9 cellular contexts compared by ENCODE assay signal in the genomic region with DNA sequence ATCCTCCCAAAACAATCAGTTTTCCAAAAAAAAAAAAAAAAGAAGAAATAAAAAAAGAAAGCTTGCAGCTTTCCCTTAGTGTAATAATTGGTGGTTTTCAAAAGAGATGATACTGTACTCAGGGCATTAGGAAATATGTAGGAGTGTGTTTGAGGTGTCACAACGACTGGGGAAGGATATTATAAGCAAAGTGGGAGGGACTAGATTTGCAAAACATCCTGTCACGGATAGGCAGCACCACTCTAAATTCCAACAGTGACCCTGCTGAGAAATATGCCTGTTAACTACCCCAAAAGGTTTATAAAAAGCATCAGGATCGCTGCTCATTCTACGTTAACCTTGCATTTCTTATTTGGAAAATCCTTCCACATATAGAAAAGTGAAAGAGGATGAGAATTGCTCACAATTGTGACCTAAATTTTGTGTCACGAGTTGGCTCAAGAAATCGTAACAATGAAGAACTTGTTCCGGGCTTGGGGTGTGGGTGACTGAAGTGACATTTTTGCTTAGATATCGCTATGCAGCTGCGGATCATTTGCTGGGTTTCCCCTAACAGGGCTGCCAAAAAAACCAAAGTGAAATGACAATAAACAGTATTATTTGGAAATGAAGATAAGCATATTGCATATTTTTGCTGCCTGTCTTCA. TPM values are rescaled to one million over a fixed set of nuclear protein-coding genes. Genes with fewer than 3 reads are reported as not detected.
DNase-seq lines count a peak whose midpoint lies in the region; ATAC-seq and TF ChIP-seq lines count a peak whose summit lies in the region.
"Had no signal": no experiment of that assay in that cellular context is flagged by ENCODE, and none has a peak within 500 bp of the region (broad histone marks: within the 10 kb centered on the region; RNA-seq: fewer than 3 reads in every experiment).

No MANE protein-coding gene starts in this region.

- H3K4me1 Mint-ChIP-seq in CD4-positive, CD25-positive, alpha-beta regulatory T cell: peaks cover 46 to 88% (median 76%) of the 10 kb centered on the region in 4 donors
- peaks cover 54 to 70% of the 10 kb centered on the region in 2 donors for H3K4me1 Mint-ChIP-seq in effector memory CD8-positive, alpha-beta T cell (ENCODE audit: low read depth in 2 of 2)
- H3K4me1 Mint-ChIP-seq in neural crest cell: peaks cover 64% of the 10 kb centered on the region

- peaks cover 36% of the 10 kb centered on the region for H3K36me3 Mint-ChIP-seq in CD4-positive, CD25-positive, alpha-beta regulatory T cell
- peaks cover 32% of the 10 kb centered on the region for H3K36me3 Mint-ChIP-seq in effector memory CD8-positive, alpha-beta T cell (ENCODE audit: insufficient read depth)
- H3K36me3 Mint-ChIP-seq in neural crest cell (ENCODE audit: low read depth): peaks cover 14% of the 10 kb centered on the region

- no peaks in the 10 kb centered on the region for H3K27me3 ChIP-seq in CD4-positive, CD25-positive, alpha-beta regulatory T cell (ENCODE audit: control insufficient read depth, insufficient read depth, low read length)

- peaks cover 0 to 1% (median 0%) of the 10 kb centered on the region in 7 donors for H3K9me3 Mint-ChIP-seq in CD4-positive, CD25-positive, alpha-beta regulatory T cell
- no peaks in the 10 kb centered on the region for H3K9me3 Mint-ChIP-seq in effector memory CD8-positive, alpha-beta T cell
- no peaks in the 10 kb centered on the region for H3K9me3 Mint-ChIP-seq in neural crest cell

- ATAC-seq in CD4-positive, CD25-positive, alpha-beta regulatory T cell (ENCODE audit: low read depth in 2 of 2): peak; percentile 23 to 32
- peak; percentile 70 for ATAC-seq in effector memory CD8-positive, alpha-beta T cell (replicated peaks)
- ATAC-seq in GM21515 (IDR thresholded peaks at IDR 0.05; ENCODE audit: unreplicated experiment): no peak

- peak in 2 of 3 donors; percentile 28 to 53 for DNase-seq in CD4-positive, CD25-positive, alpha-beta regulatory T cell
- peak; percentile 91 for DNase-seq in SIG-M5 treated with dmso at 0.1 percent for 504 hours (lab: John Stamatoyannopoulos, UW; ENCODE audit: unreplicated experiment)
- DNase-seq in effector memory CD8-positive, alpha-beta T cell: peak in 2 of 3 experiments; percentile 6 to 15
- no peak for DNase-seq in neural crest cell (ENCODE audit: low read depth, low spot score)
- no peak for DNase-seq in glomerular visceral epithelial cell (ENCODE audit: extremely low spot score)
- DNase-seq in SHP77 (lab: John Stamatoyannopoulos, UW): no peak
- no peak for DNase-seq in NK-92 (lab: John Stamatoyannopoulos, UW; ENCODE audit: unreplicated experiment)
- DNase-seq: T1000 had no signal

- no peaks in the 10 kb centered on the region for H3K9me3 ChIP-seq in CD4-positive, CD25-positive, alpha-beta regulatory T cell (ENCODE audit: control insufficient read depth in 2 of 2, low read length in 2 of 2)

- peak overlapping the region; percentile 75 for H3K27ac ChIP-seq in CD4-positive, CD25-positive, alpha-beta regulatory T cell (ENCODE audit: insufficient read depth, low read length, poor library complexity, severe bottlenecking)

- peak overlapping the region; percentile 70 for H3K4me3 ChIP-seq in CD4-positive, CD25-positive, alpha-beta regulatory T cell (ENCODE audit: low read depth, low read length)

- peak overlapping the region; percentile 6 to 77 (median 50) for H3K4me3 Mint-ChIP-seq in CD4-positive, CD25-positive, alpha-beta regulatory T cell
- peak overlapping the region; percentile 27 to 42 for H3K4me3 Mint-ChIP-seq in effector memory CD8-positive, alpha-beta T cell
- H3K4me3 Mint-ChIP-seq in neural crest cell: peak overlapping the region; percentile 56

- no peak for TF ChIP-seq CTCF in neural crest cell (conservative IDR thresholded peaks at IDR 0.05)

- H3K27me3 Mint-ChIP-seq in CD4-positive, CD25-positive, alpha-beta regulatory T cell: no peaks in the 10 kb centered on the region
- H3K27me3 Mint-ChIP-seq in effector memory CD8-positive, alpha-beta T cell: no peaks in the 10 kb centered on the region
- H3K27me3 Mint-ChIP-seq in neural crest cell (ENCODE audit: low read depth): no peaks in the 10 kb centered on the region

- H3K27ac Mint-ChIP-seq in CD4-positive, CD25-positive, alpha-beta regulatory T cell: peak overlapping the region; percentile 69 to 77 (median 76)
- peak overlapping the region; percentile 84 to 85 for H3K27ac Mint-ChIP-seq in effector memory CD8-positive, alpha-beta T cell
- H3K27ac Mint-ChIP-seq in neural crest cell (ENCODE audit: unreplicated experiment): peak overlapping the region; percentile 73

- H3K4me1 ChIP-seq in CD4-positive, CD25-positive, alpha-beta regulatory T cell (ENCODE audit: control insufficient read depth, insufficient read depth, low read length, poor library complexity, severe bottlenecking): peaks cover 50% of the 10 kb centered on the region

- H3K36me3 ChIP-seq in CD4-positive, CD25-positive, alpha-beta regulatory T cell (ENCODE audit: control insufficient read depth, insufficient read depth, low read length): peaks cover 23% of the 10 kb centered on the region

RNA-seq across cellular contexts. Expression of gene N4BP1, which starts 51.6 kb away (rescaled TPM):
- 125 TPM for total RNA-seq in CD4-positive, CD25-positive, alpha-beta regulatory T cell
- 10 to 100 TPM; 28.8 to 44.8 (median 38.9) TPM for polyA plus RNA-seq in CD4-positive, CD25-positive, alpha-beta regulatory T cell
- total RNA-seq in neural crest cell: 29.9 and 34.9 TPM in 2 replicates

Comparison
In these comparisons a context has a peak if more than half of its experiments do, and no peak if none do; other contexts are left out.
1. DNase-seq: peak in CD4-positive, CD25-positive, alpha-beta regulatory T cell (2 of 3), SIG-M5 treated with dmso at 0.1 percent for 504 hours (single experiment) and effector memory CD8-positive, alpha-beta T cell (2 of 3); none in neural crest cell (single experiment), glomerular visceral epithelial cell (single experiment), SHP77 (0 of 2) and NK-92 (single experiment).
2. Peak in every context shown above with its lines, with median percentiles within 50 percentile points of each other: H3K27ac Mint-ChIP-seq and H3K4me3 Mint-ChIP-seq.